Comparison of ENCODE assay signal across 13 cellular contexts in the genomic region with DNA sequence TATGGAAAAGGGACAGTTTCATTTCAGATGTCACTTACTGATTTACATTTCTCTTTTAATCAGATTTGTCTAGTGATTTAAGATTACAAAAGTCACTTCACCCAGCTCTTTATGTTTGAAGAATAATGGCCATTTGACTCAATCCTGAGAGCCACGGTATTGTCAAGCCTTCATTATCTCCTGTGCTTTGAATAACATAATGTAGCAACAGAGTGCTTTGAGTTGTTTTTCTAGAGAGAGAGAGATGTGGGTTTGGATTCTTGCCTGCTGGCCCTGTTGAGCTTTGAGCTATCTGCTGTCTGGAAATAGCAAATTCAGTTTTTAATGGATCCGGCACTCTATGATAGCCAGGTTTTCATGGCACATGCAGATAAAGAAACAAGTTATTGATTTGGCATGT.
A peak's percentile ranks its signal among the peaks of the same experiment; 100 is the strongest.
DNase-seq lines count a peak whose midpoint lies in the region; ATAC-seq and TF ChIP-seq lines count a peak whose summit lies in the region.
"Had no signal": no experiment of that assay in that cellular context is flagged by ENCODE, and none has a peak within 500 bp of the region (broad histone marks: within the 10 kb centered on the region; RNA-seq: fewer than 3 reads in every experiment).

No MANE protein-coding gene starts in this region.

- no peak overlapping the region for H3K27ac Mint-ChIP-seq in stimulated activated naive CD8-positive, alpha-beta T cell treated with anti-CD3 and anti-CD28 coated beads, Interleukin-15, amount 100 ng/mL, for 72 hours
- no peak overlapping the region for H3K27ac Mint-ChIP-seq in activated CD8-positive, alpha-beta T cell treated with anti-CD3 and anti-CD28 coated beads for 36 hours
- H3K27ac Mint-ChIP-seq: CD4-positive, alpha-beta memory T cell had no signal

- H3K27me3 Mint-ChIP-seq in stimulated activated naive CD8-positive, alpha-beta T cell treated with anti-CD3 and anti-CD28 coated beads, Interleukin-15, amount 100 ng/mL, for 72 hours = no peaks in the 10 kb centered on the region
- no peaks in the 10 kb centered on the region for H3K27me3 Mint-ChIP-seq in activated CD8-positive, alpha-beta T cell treated with anti-CD3 and anti-CD28 coated beads for 36 hours
- H3K27me3 Mint-ChIP-seq: CD4-positive, alpha-beta memory T cell had no signal

- H3K4me3 ChIP-seq in astrocyte of the spinal cord (ENCODE audit: low read depth, low read length) = no peak overlapping the region
- H3K4me3 ChIP-seq in neural cell (ENCODE audit: low read length) = no peak overlapping the region
- H3K4me3 ChIP-seq in lower lobe of right lung = no peak overlapping the region
- H3K4me3 ChIP-seq: prostate gland, SJCRH30, tibial nerve had no signal

- H3K36me3 Mint-ChIP-seq in activated CD8-positive, alpha-beta T cell treated with anti-CD3 and anti-CD28 coated beads for 36 hours (ENCODE audit: low read depth) = no peaks in the 10 kb centered on the region

- H3K4me1 ChIP-seq in lower lobe of right lung = peaks cover 7% of the 10 kb centered on the region
- H3K4me1 ChIP-seq: prostate gland, SJCRH30 had no signal

- H3K4me2 ChIP-seq in neural cell (ENCODE audit: low read length) = no peak overlapping the region

- in situ Hi-C loops in astrocyte of the spinal cord (cut with HindIII; ENCODE audit: low sequenced_read_pairs) = no loop called here

- no peak overlapping the region for H3K9ac ChIP-seq in neural cell (ENCODE audit: low read length)

- H3F3A ChIP-seq in neural cell (ENCODE audit: insufficient read depth, low read length, poor library complexity, severe bottlenecking) = no peaks in the 10 kb centered on the region

- POLR2A ChIA-PET in activated CD8-positive, alpha-beta T cell treated with anti-CD3 and anti-CD28 coated beads for 36 hours (lab: Charles Lee) = no interaction called here

- no peaks in the 10 kb centered on the region for H4K20me1 ChIP-seq in neural cell (ENCODE audit: insufficient read depth)

- no peaks in the 10 kb centered on the region for H3K9me2 ChIP-seq in neural cell (ENCODE audit: insufficient read depth, low read length)

- no peak for TF ChIP-seq CTCF in astrocyte of the spinal cord (IDR thresholded peaks at IDR 0.05; ENCODE audit: low read depth, low read length)
- no peak for TF ChIP-seq CTCF in neural cell (IDR thresholded peaks at IDR 0.05; ENCODE audit: poor library complexity, severe bottlenecking)
- TF ChIP-seq CTCF in lower lobe of right lung (IDR thresholded peaks at IDR 0.05) = no peak
- no peak for TF ChIP-seq CTCF in activated CD8-positive, alpha-beta T cell treated with anti-CD3 and anti-CD28 coated beads for 36 hours (IDR thresholded peaks at IDR 0.05)

- TF ChIP-seq RAD21 in neural cell (conservative IDR thresholded peaks at IDR 0.05) = no peak

- H3K27me3 ChIP-seq in neural cell (ENCODE audit: insufficient read depth, low read depth, low read length) = no peaks in the 10 kb centered on the region
- no peaks in the 10 kb centered on the region for H3K27me3 ChIP-seq in lower lobe of right lung (ENCODE audit: low read depth)
- H3K27me3 ChIP-seq: SJCRH30, tibial nerve had no signal

- TF ChIP-seq EP300 in neural cell (conservative IDR thresholded peaks at IDR 0.05; ENCODE audit: poor library complexity, severe bottlenecking) = peak; percentile 56

- no peak overlapping the region for H3K4me3 Mint-ChIP-seq in stimulated activated naive CD8-positive, alpha-beta T cell treated with anti-CD3 and anti-CD28 coated beads, Interleukin-15, amount 100 ng/mL, for 72 hours
- H3K4me3 Mint-ChIP-seq in activated CD8-positive, alpha-beta T cell treated with anti-CD3 and anti-CD28 coated beads for 36 hours = no peak overlapping the region
- H3K4me3 Mint-ChIP-seq: CD4-positive, alpha-beta memory T cell had no signal

- H3K36me3 ChIP-seq in neural cell (ENCODE audit: insufficient read depth, low read length) (no peaks in the 10 kb centered on the region), lower lobe of right lung (no peaks in the 10 kb centered on the region)
- H3K36me3 ChIP-seq: prostate gland, SJCRH30, tibial nerve had no signal

- H3K27ac ChIP-seq in neural cell (ENCODE audit: low read length) = peak overlapping the region; percentile 9
- no peak overlapping the region for H3K27ac ChIP-seq in lower lobe of right lung
- H3K27ac ChIP-seq: prostate gland, SJCRH30, tibial nerve had no signal

- no peak overlapping the region for H2AFZ ChIP-seq in neural cell (ENCODE audit: low read depth, low read length)

- H3K4me1 Mint-ChIP-seq in stimulated activated naive CD8-positive, alpha-beta T cell treated with anti-CD3 and anti-CD28 coated beads, Interleukin-15, amount 100 ng/mL, for 72 hours = no peaks in the 10 kb centered on the region
- no peaks in the 10 kb centered on the region for H3K4me1 Mint-ChIP-seq in activated CD8-positive, alpha-beta T cell treated with anti-CD3 and anti-CD28 coated beads for 36 hours (ENCODE audit: low read depth)
- H3K4me1 Mint-ChIP-seq: CD4-positive, alpha-beta memory T cell had no signal

- H3K9me3 Mint-ChIP-seq in stimulated activated naive CD8-positive, alpha-beta T cell treated with anti-CD3 and anti-CD28 coated beads, Interleukin-15, amount 100 ng/mL, for 72 hours = no peaks in the 10 kb centered on the region
- H3K9me3 Mint-ChIP-seq in activated CD8-positive, alpha-beta T cell treated with anti-CD3 and anti-CD28 coated beads for 36 hours = no peaks in the 10 kb centered on the region
- H3K9me3 Mint-ChIP-seq: CD4-positive, alpha-beta memory T cell had no signal

- peak; percentile 33 for DNase-seq in Daoy (ENCODE audit: low read depth)
- DNase-seq in NCI-H2029 treated with DMSO at 0.1 percent for 48 hours (lab: John Stamatoyannopoulos, UW) = peak; percentile 99
- DNase-seq in astrocyte of the spinal cord (ENCODE audit: low read depth, low spot score) = peak; percentile 69
- DNase-seq in DMS 273 treated with DMSO at 0.1 percent for 48 hours (lab: John Stamatoyannopoulos, UW) = no peak
- DNase-seq in lower lobe of right lung = no peak
- no peak for DNase-seq in stimulated activated naive CD8-positive, alpha-beta T cell treated with anti-CD3 and anti-CD28 coated beads, Interleukin-15, amount 100 ng/mL, for 72 hours
- DNase-seq in activated CD8-positive, alpha-beta T cell treated with anti-CD3 and anti-CD28 coated beads for 36 hours = no peak
- DNase-seq: CD4-positive, alpha-beta memory T cell; NCI-H2171 treated with DMSO at 0.1 percent for 48 hours; SJCRH30 had no signal

- ATAC-seq in lower lobe of right lung = no peak
- no peak for ATAC-seq in stimulated activated naive CD8-positive, alpha-beta T cell treated with anti-CD3 and anti-CD28 coated beads, Interleukin-15, amount 100 ng/mL, for 72 hours
- ATAC-seq in activated CD8-positive, alpha-beta T cell treated with anti-CD3 and anti-CD28 coated beads for 36 hours = no peak

- H3K79me2 ChIP-seq in neural cell (replicated peaks; ENCODE audit: insufficient read depth, low read length) = no peaks in the 10 kb centered on the region

- CTCF ChIA-PET in activated CD8-positive, alpha-beta T cell treated with anti-CD3 and anti-CD28 coated beads for 36 hours (lab: Charles Lee) = no interaction called here

- intact Hi-C loops in lower lobe of right lung (cut with DNase I) = no loop called here
- intact Hi-C loops in activated CD8-positive, alpha-beta T cell treated with anti-CD3 and anti-CD28 coated beads for 36 hours (cut with micrococcal nuclease) = no loop called here

- H3K9me3 ChIP-seq in neural cell (ENCODE audit: low read length) = no peaks in the 10 kb centered on the region
- H3K9me3 ChIP-seq in lower lobe of right lung = no peaks in the 10 kb centered on the region
- H3K9me3 ChIP-seq: prostate gland, SJCRH30, tibial nerve had no signal

TF ChIP-seq in neural cell, 6 proteins besides CTCF, POLR2A, EP300 and RAD21:
- TF ChIP-seq, protein P1, sequence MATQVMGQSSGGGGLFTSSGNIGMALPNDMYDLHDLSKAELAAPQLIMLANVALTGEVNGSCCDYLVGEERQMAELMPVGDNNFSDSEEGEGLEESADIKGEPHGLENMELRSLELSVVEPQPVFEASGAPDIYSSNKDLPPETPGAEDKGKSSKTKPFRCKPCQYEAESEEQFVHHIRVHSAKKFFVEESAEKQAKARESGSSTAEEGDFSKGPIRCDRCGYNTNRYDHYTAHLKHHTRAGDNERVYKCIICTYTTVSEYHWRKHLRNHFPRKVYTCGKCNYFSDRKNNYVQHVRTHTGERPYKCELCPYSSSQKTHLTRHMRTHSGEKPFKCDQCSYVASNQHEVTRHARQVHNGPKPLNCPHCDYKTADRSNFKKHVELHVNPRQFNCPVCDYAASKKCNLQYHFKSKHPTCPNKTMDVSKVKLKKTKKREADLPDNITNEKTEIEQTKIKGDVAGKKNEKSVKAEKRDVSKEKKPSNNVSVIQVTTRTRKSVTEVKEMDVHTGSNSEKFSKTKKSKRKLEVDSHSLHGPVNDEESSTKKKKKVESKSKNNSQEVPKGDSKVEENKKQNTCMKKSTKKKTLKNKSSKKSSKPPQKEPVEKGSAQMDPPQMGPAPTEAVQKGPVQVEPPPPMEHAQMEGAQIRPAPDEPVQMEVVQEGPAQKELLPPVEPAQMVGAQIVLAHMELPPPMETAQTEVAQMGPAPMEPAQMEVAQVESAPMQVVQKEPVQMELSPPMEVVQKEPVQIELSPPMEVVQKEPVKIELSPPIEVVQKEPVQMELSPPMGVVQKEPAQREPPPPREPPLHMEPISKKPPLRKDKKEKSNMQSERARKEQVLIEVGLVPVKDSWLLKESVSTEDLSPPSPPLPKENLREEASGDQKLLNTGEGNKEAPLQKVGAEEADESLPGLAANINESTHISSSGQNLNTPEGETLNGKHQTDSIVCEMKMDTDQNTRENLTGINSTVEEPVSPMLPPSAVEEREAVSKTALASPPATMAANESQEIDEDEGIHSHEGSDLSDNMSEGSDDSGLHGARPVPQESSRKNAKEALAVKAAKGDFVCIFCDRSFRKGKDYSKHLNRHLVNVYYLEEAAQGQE (IDR thresholded peaks at IDR 0.05; ENCODE audit: borderline replicate concordance) = no peak
- TF ChIP-seq POLR2AphosphoS5 (IDR thresholded peaks at IDR 0.05) = peak; percentile 38

Comparison
In these comparisons a context has a peak if more than half of its experiments do, and no peak if none do; other contexts are left out.
1. DNase-seq: peak in Daoy (single experiment), NCI-H2029 treated with DMSO at 0.1 percent for 48 hours (single experiment) and astrocyte of the spinal cord (single experiment); none in DMS 273 treated with DMSO at 0.1 percent for 48 hours (single experiment), lower lobe of right lung (single experiment), stimulated activated naive CD8-positive, alpha-beta T cell treated with anti-CD3 and anti-CD28 coated beads, Interleukin-15, amount 100 ng/mL, for 72 hours (0 of 2) and activated CD8-positive, alpha-beta T cell treated with anti-CD3 and anti-CD28 coated beads for 36 hours (single experiment).